In genomic region chr3:152587861-152588260, GRCh38 we compare ENCODE assay signal across 27 cellular contexts.
"Had no signal": no experiment of that assay in that cellular context is flagged by ENCODE, and none has a peak within 500 bp of the region (broad histone marks: within the 10 kb centered on the region; RNA-seq: fewer than 3 reads in every experiment).

No MANE protein-coding gene starts in this region.

- ATAC-seq: stimulated activated effector memory CD8-positive, alpha-beta T cell treated with anti-CD3 and anti-CD28 coated beads, Interleukin-12 subunit alpha, Interleukin-12 subunit beta, amount 100 ng/mL, for 72 hours; stimulated activated memory B cell treated with anti-CD40 and anti-IgM and Interleukin-4, amounts not matched to agents 10 μg/mL and 1 μg/mL and 100 μg/mL, for 72 hours; stimulated activated naive B cell treated with anti-CD40 and anti-IgM and Interleukin-4, amounts not matched to agents 10 μg/mL and 1 μg/mL and 100 μg/mL, for 72 hours; stimulated activated naive CD8-positive, alpha-beta T cell treated with anti-CD3 and anti-CD28 coated beads, Interleukin-15, amount 100 ng/mL, for 72 hours; stimulated activated naive CD8-positive, alpha-beta T cell treated with anti-CD3 and anti-CD28 coated beads, Interleukin-15, Interleukin-2, amounts not matched to agents 100 U/mL and 50 U/mL, for 24 hours; upper lobe of right lung had no signal

- H3K36me3 ChIP-seq: stomach, suprapubic skin, thoracic aorta, thyroid gland, tibial artery, tibial nerve, transverse colon, upper lobe of left lung, upper lobe of right lung, uterus, vagina had no signal

- H3K4me1 ChIP-seq: thyroid gland, tibial artery, transverse colon, upper lobe of left lung, uterus, vagina had no signal

- H3K9me3 ChIP-seq: stomach, suprapubic skin, testis, thoracic aorta, thyroid gland, tibial artery, tibial nerve, transverse colon, upper lobe of left lung, upper lobe of right lung, uterus, vagina had no signal

- H3K4me3 ChIP-seq: stomach, suprapubic skin, testis, thoracic aorta, thyroid gland, tibial artery, tibial nerve, transverse colon, upper lobe of left lung, upper lobe of right lung, uterus, vagina had no signal

- DNase-seq: stimulated activated CD4-positive, alpha-beta T cell treated with anti-CD3 and anti-CD28 coated beads, Interleukin-2, amount 100 ng/mL, for 48 hours; stimulated activated CD4-positive, alpha-beta T cell treated with anti-CD3 and anti-CD28 coated beads, Interleukin-4, amount 100 ng/mL, for 1 hour; stimulated activated CD4-positive, alpha-beta T cell treated with anti-CD3 and anti-CD28 coated beads, Interleukin-4, amount 100 ng/mL, for 24 hours; stimulated activated CD4-positive, alpha-beta T cell treated with anti-CD3 and anti-CD28 coated beads, Interleukin-4, amount 100 ng/mL, for 4 hours; stimulated activated CD8-positive, alpha-beta memory T cell treated with anti-CD3 and anti-CD28 coated beads, Interleukin-4, amount 100 ng/mL, for 48 hours; stimulated activated naive B cell treated with anti-CD40 and anti-IgM and Interleukin-4, amounts not matched to agents 10 μg/mL and 1 μg/mL and 100 μg/mL, for 72 hours; stimulated activated naive CD4-positive, alpha-beta T cell; stimulated activated naive CD4-positive, alpha-beta T cell treated with Interleukin-2 at 50 U/mL for 16 hours; stimulated activated naive CD8-positive, alpha-beta T cell treated with anti-CD3 and anti-CD28 coated beads, Interleukin-15, amount 100 ng/mL, for 72 hours; stimulated activated naive CD8-positive, alpha-beta T cell treated with anti-CD3 and anti-CD28 coated beads, Interleukin-15, Interleukin-2, amounts not matched to agents 100 U/mL and 50 U/mL, for 24 hours; stomach; substantia nigra; testis; thyroid gland; tibial artery; transverse colon; trophoblast cell; upper lobe of left lung; upper lobe of right lung; uterus had no signal

- FAIRE-seq: urothelium cell line had no signal

- H3K27me3 ChIP-seq: stomach, suprapubic skin, testis, thyroid gland, tibial artery, tibial nerve, transverse colon, upper lobe of left lung, upper lobe of right lung, uterus, vagina had no signal

- H3K27ac ChIP-seq: stomach, suprapubic skin, testis, thoracic aorta, thyroid gland, tibial artery, tibial nerve, transverse colon, upper lobe of left lung, upper lobe of right lung, uterus, vagina had no signal
